Comparison of ENCODE assay signal across 1 cellular context in genomic region chr21:34365794-34366193, GRCh38.
TF ChIP-seq lines count a peak whose summit lies in the region.

No MANE protein-coding gene starts in this region.

TF ChIP-seq in HepG2, 621 proteins besides CTCF, POLR2A, EP300 and RAD21:
- TF ChIP-seq SRSF1 (optimal IDR thresholded peaks at IDR 0.05; ENCODE audit: low read depth, low read length), result no peak
- no peak for TF ChIP-seq AGO1 (IDR thresholded peaks at IDR 0.05; ENCODE audit: low read depth, low read length, poor library complexity, severe bottlenecking)
- no peak for TF ChIP-seq USF2 (IDR thresholded peaks at IDR 0.05; ENCODE audit: low read depth, low read length)
- TF ChIP-seq USF2 (CRISPR knock-in tag; IDR thresholded peaks at IDR 0.05; ENCODE audit: borderline replicate concordance), result no peak
- no peak for TF ChIP-seq TEF (CRISPR knock-in tag; IDR thresholded peaks at IDR 0.05)
